In the genomic region with DNA sequence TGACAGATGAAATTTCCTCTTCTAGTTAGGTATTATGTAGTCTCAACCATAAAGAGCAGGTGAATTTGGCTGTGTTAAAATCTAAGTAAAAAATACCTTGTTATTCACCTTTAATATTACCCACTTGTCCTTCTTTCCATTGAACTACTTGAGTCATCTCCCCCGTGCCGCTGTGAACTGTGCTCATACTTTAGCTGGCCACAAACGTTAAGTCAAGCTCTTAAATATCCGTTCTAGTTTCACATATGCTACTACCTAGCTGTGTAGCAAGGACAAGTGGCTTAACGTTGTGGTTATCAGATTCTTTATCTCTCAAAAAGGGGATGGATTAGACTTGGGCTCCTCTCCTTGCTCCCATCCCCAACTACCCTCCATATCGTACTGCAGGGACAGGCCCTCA, we compare ENCODE assay signal across 23 cellular contexts.
"Had no signal": no experiment of that assay in that cellular context is flagged by ENCODE, and none has a peak within 500 bp of the region (broad histone marks: within the 10 kb centered on the region; RNA-seq: fewer than 3 reads in every experiment).

No MANE protein-coding gene starts in this region.

- H3K27me3 ChIP-seq: adrenal gland, ascending aorta, cardiac muscle cell, dorsolateral prefrontal cortex, right lobe of liver, uterus had no signal

- DNase-seq: activated CD4-positive, alpha-beta T cell treated with anti-CD3 and anti-CD28 coated beads for 4 hours; activated CD4-positive, alpha-beta T cell treated with anti-CD3 and anti-CD28 coated beads, Interleukin-2, amount 50 U/mL, for 4 hours; activated CD8-positive, alpha-beta memory T cell treated with anti-CD3 and anti-CD28 coated beads for 24 hours; activated effector memory CD4-positive, alpha-beta T cell treated with Interleukin-2 at 50 U/mL for 16 hours; activated naive CD4-positive, alpha-beta T cell treated with Interleukin-2 at 50 U/mL for 16 hours; adrenal gland; dorsolateral prefrontal cortex; effector memory CD4-positive, alpha-beta T cell; glutamatergic neuron; islet precursor cell; posterior cingulate gyrus; right lobe of liver; stimulated activated CD4-positive, alpha-beta T cell treated with anti-CD3 and anti-CD28 coated beads, Interleukin-2, amount 100 ng/mL, for 48 hours; stimulated activated naive CD8-positive, alpha-beta T cell treated with anti-CD3 and anti-CD28 coated beads, Interleukin-15, Interleukin-2, amounts not matched to agents 100 U/mL and 50 U/mL, for 24 hours; T-helper 9 cell; uterus had no signal

- H3K9me3 ChIP-seq: adrenal gland, ascending aorta, right lobe of liver, thoracic aorta, uterus had no signal

- FAIRE-seq: frontal cortex, TTC549 had no signal

- H3K36me3 ChIP-seq: adrenal gland, ascending aorta, cardiac muscle cell, right lobe of liver, thoracic aorta, uterus had no signal

- H3K4me1 ChIP-seq: adrenal gland, right lobe of liver, uterus had no signal

- ATAC-seq: right lobe of liver; stimulated activated naive CD8-positive, alpha-beta T cell treated with anti-CD3 and anti-CD28 coated beads, Interleukin-15, Interleukin-2, amounts not matched to agents 100 U/mL and 50 U/mL, for 24 hours had no signal

- H3K27ac ChIP-seq: adrenal gland, ascending aorta, cardiac muscle cell, coronary artery, dorsolateral prefrontal cortex, right lobe of liver, thoracic aorta, uterus, VCaP had no signal

- H3K4me3 ChIP-seq: adrenal gland, ascending aorta, cardiac muscle cell, coronary artery, dorsolateral prefrontal cortex, right lobe of liver, thoracic aorta, uterus had no signal
